Comparison of ENCODE assay signal across 34 cellular contexts in the genomic region with DNA sequence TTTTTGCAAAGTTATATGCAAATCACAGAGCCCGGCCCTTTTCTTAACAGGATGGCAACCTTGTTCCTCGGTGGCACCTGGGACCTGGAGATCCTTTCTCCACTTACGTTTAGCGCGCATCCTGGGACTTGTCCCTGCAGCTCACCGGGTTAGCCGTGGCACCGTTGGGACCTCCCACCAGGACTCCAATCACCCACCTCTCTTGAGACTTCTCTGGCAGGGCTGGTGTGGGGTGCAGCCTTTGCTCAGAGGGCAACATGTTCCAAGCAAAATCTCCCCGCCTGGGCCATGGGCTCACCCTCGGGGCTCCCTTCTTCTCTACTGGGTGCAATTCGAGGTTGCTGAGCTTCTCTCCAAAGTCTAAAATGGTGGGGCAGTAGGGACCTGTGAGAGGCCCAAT.
"Had no signal": no experiment of that assay in that cellular context is flagged by ENCODE, and none has a peak within 500 bp of the region (broad histone marks: within the 10 kb centered on the region; RNA-seq: fewer than 3 reads in every experiment).

No MANE protein-coding gene starts in this region.

- H3K9me3 Mint-ChIP-seq: activated naive CD4-positive, alpha-beta T cell treated with anti-CD3 and anti-CD28 coated beads for 36 hours; activated naive CD4-positive, alpha-beta T cell treated with anti-CD3 and anti-CD28 coated beads, Interleukin-2, amount 10 ng/mL, durations not matched to agents 7 days and 5 days; activated naive CD4-positive, alpha-beta T cell treated with anti-CD3 and anti-CD28 coated beads, Interleukin-2, amount 50 U/mL, for 24 hours; activated naive CD4-positive, alpha-beta T cell treated with anti-CD3 and anti-CD28 coated beads, Interleukin-2, amount 50 U/mL, for 72 hours; activated naive CD8-positive, alpha-beta T cell treated with anti-CD3 and anti-CD28 coated beads for 36 hours; activated naive CD8-positive, alpha-beta T cell treated with anti-CD3 and anti-CD28 coated beads, Interleukin-2, amount 10 ng/mL, durations not matched to agents 7 days and 5 days; activated naive CD8-positive, alpha-beta T cell treated with anti-CD3 and anti-CD28 coated beads, Interleukin-2, amount 50 U/mL, for 24 hours; activated T-cell treated with anti-CD3 and anti-CD28 coated beads, Interleukin-2, amount 50 U/mL, for 24 hours; activated T-cell treated with anti-CD3 and anti-CD28 coated beads, Interleukin-2, amount 50 U/mL, for 4 hours; activated T-cell treated with anti-CD3 and anti-CD28 coated beads, Interleukin-2, amount 50 U/mL, for 72 hours; activated T-helper 1 cell treated with anti-CD3 and anti-CD28 coated beads, Interleukin-12 subunit alpha, Interleukin-12 subunit beta, Interleukin-2, Interleukin-4 antibody, amounts not matched to agents 30 ng/mL and 10 ng/mL and 1 ng/mL, durations not matched to agents 14 hours and 24 hours and 36 hours; activated T-helper 17 cell treated with anti-CD3 and anti-CD28 coated beads, Interleukin-2, amount 50 U/mL, for 72 hours; activated T-helper 2 cell treated with anti-CD3 and anti-CD28 coated beads, Interferon-gamma antibody, Interleukin-2, Interleukin-4, amounts not matched to agents 10 μg/mL and 5 μg/mL and 100 μg/mL, durations not matched to agents 14 hours and 24 hours and 36 hours; brain; central memory CD8-positive, alpha-beta T cell had no signal

- H3K4me3 Mint-ChIP-seq: activated naive CD4-positive, alpha-beta T cell treated with anti-CD3 and anti-CD28 coated beads for 36 hours; activated naive CD4-positive, alpha-beta T cell treated with anti-CD3 and anti-CD28 coated beads, Interleukin-2, amount 10 ng/mL, durations not matched to agents 7 days and 5 days; activated naive CD4-positive, alpha-beta T cell treated with anti-CD3 and anti-CD28 coated beads, Interleukin-2, amount 50 U/mL, for 24 hours; activated naive CD8-positive, alpha-beta T cell; activated naive CD8-positive, alpha-beta T cell treated with anti-CD3 and anti-CD28 coated beads for 36 hours; activated naive CD8-positive, alpha-beta T cell treated with anti-CD3 and anti-CD28 coated beads, Interleukin-2, amount 10 ng/mL, durations not matched to agents 7 days and 5 days; activated naive CD8-positive, alpha-beta T cell treated with anti-CD3 and anti-CD28 coated beads, Interleukin-2, amount 50 U/mL, for 24 hours; activated T-cell treated with anti-CD3 and anti-CD28 coated beads, Interleukin-2, amount 50 U/mL, for 24 hours; activated T-cell treated with anti-CD3 and anti-CD28 coated beads, Interleukin-2, amount 50 U/mL, for 4 hours; activated T-cell treated with anti-CD3 and anti-CD28 coated beads, Interleukin-2, amount 50 U/mL, for 72 hours; activated T-helper 1 cell treated with anti-CD3 and anti-CD28 coated beads, Interleukin-12 subunit alpha, Interleukin-12 subunit beta, Interleukin-2, Interleukin-4 antibody, amounts not matched to agents 30 ng/mL and 10 ng/mL and 1 ng/mL, durations not matched to agents 14 hours and 24 hours and 36 hours; activated T-helper 17 cell treated with anti-CD3 and anti-CD28 coated beads, Interleukin-2, amount 50 U/mL, for 72 hours; brain; central memory CD8-positive, alpha-beta T cell had no signal

- H3K4me1 Mint-ChIP-seq: activated naive CD4-positive, alpha-beta T cell treated with anti-CD3 and anti-CD28 coated beads, Interleukin-2, amount 10 ng/mL, durations not matched to agents 7 days and 5 days; activated naive CD4-positive, alpha-beta T cell treated with anti-CD3 and anti-CD28 coated beads, Interleukin-2, amount 50 U/mL, for 24 hours; activated naive CD8-positive, alpha-beta T cell treated with anti-CD3 and anti-CD28 coated beads for 36 hours; activated naive CD8-positive, alpha-beta T cell treated with anti-CD3 and anti-CD28 coated beads, Interleukin-2, amount 10 ng/mL, durations not matched to agents 7 days and 5 days; activated naive CD8-positive, alpha-beta T cell treated with anti-CD3 and anti-CD28 coated beads, Interleukin-2, amount 50 U/mL, for 24 hours; activated T-helper 17 cell treated with anti-CD3 and anti-CD28 coated beads, Interleukin-2, amount 50 U/mL, for 72 hours; central memory CD8-positive, alpha-beta T cell had no signal

- H3K27me3 Mint-ChIP-seq: activated naive CD8-positive, alpha-beta T cell; brain had no signal

- H3K27ac Mint-ChIP-seq: activated naive CD4-positive, alpha-beta T cell treated with anti-CD3 and anti-CD28 coated beads for 36 hours; activated naive CD4-positive, alpha-beta T cell treated with anti-CD3 and anti-CD28 coated beads, Interleukin-2, amount 10 ng/mL, durations not matched to agents 7 days and 5 days; activated naive CD4-positive, alpha-beta T cell treated with anti-CD3 and anti-CD28 coated beads, Interleukin-2, amount 50 U/mL, for 24 hours; activated naive CD4-positive, alpha-beta T cell treated with anti-CD3 and anti-CD28 coated beads, Interleukin-2, amount 50 U/mL, for 72 hours; activated naive CD8-positive, alpha-beta T cell; activated naive CD8-positive, alpha-beta T cell treated with anti-CD3 and anti-CD28 coated beads for 36 hours; activated naive CD8-positive, alpha-beta T cell treated with anti-CD3 and anti-CD28 coated beads, Interleukin-2, amount 10 ng/mL, durations not matched to agents 7 days and 5 days; activated naive CD8-positive, alpha-beta T cell treated with anti-CD3 and anti-CD28 coated beads, Interleukin-2, amount 50 U/mL, for 24 hours; activated T-cell treated with anti-CD3 and anti-CD28 coated beads, Interleukin-2, amount 50 U/mL, for 24 hours; activated T-cell treated with anti-CD3 and anti-CD28 coated beads, Interleukin-2, amount 50 U/mL, for 72 hours; activated T-helper 1 cell treated with anti-CD3 and anti-CD28 coated beads, Interleukin-12 subunit alpha, Interleukin-12 subunit beta, Interleukin-2, Interleukin-4 antibody, amounts not matched to agents 30 ng/mL and 10 ng/mL and 1 ng/mL, durations not matched to agents 14 hours and 24 hours and 36 hours; activated T-helper 17 cell treated with anti-CD3 and anti-CD28 coated beads, Interleukin-2, amount 50 U/mL, for 72 hours; activated T-helper 2 cell treated with anti-CD3 and anti-CD28 coated beads, Interferon-gamma antibody, Interleukin-2, Interleukin-4, amounts not matched to agents 10 μg/mL and 5 μg/mL and 100 μg/mL, durations not matched to agents 14 hours and 24 hours and 36 hours; brain had no signal

- DNase-seq: activated effector memory CD4-positive, alpha-beta T cell treated with anti-CD3 and anti-CD28 coated beads, Interleukin-2, amount 50 U/mL, for 16 hours; activated effector memory CD4-positive, alpha-beta T cell treated with Interleukin-2 at 50 U/mL for 16 hours; activated gamma-delta T cell; activated gamma-delta T cell treated with Interleukin-2 at 50 U/mL for 16 hours; activated naive CD4-positive, alpha-beta T cell; activated naive CD4-positive, alpha-beta T cell treated with anti-CD3 and anti-CD28 coated beads for 36 hours; activated naive CD4-positive, alpha-beta T cell treated with anti-CD3 and anti-CD28 coated beads, Interleukin-2, amount 10 ng/mL, durations not matched to agents 7 days and 5 days; activated naive CD4-positive, alpha-beta T cell treated with anti-CD3 and anti-CD28 coated beads, Interleukin-2, amount 50 U/mL, for 16 hours; activated naive CD4-positive, alpha-beta T cell treated with Interleukin-2 at 50 U/mL for 16 hours; activated naive CD8-positive, alpha-beta T cell treated with anti-CD3 and anti-CD28 coated beads for 36 hours; activated naive CD8-positive, alpha-beta T cell treated with anti-CD3 and anti-CD28 coated beads, Interleukin-2, amount 10 ng/mL, durations not matched to agents 7 days and 5 days; activated naive CD8-positive, alpha-beta T cell treated with anti-CD3 and anti-CD28 coated beads, Interleukin-2, amount 50 U/mL, for 24 hours; activated T-cell treated with anti-CD3 and anti-CD28 coated beads, Interleukin-2, amount 50 U/mL, for 1 hour; activated T-cell treated with anti-CD3 and anti-CD28 coated beads, Interleukin-2, amount 50 U/mL, for 24 hours; activated T-cell treated with anti-CD3 and anti-CD28 coated beads, Interleukin-2, amount 50 U/mL, for 4 hours; activated T-cell treated with anti-CD3 and anti-CD28 coated beads, Interleukin-2, amount 50 U/mL, for 48 hours; activated T-cell treated with anti-CD3 and anti-CD28 coated beads, Interleukin-2, amount 50 U/mL, for 72 hours; adrenal gland; amniotic stem cell; amygdala; anterior cingulate cortex; aorta; body of pancreas; brain microvascular endothelial cell; central memory CD4-positive, alpha-beta T cell; cerebellar nuclear complex had no signal

- H3K36me3 Mint-ChIP-seq: activated naive CD4-positive, alpha-beta T cell treated with anti-CD3 and anti-CD28 coated beads, Interleukin-2, amount 10 ng/mL, durations not matched to agents 7 days and 5 days; activated naive CD4-positive, alpha-beta T cell treated with anti-CD3 and anti-CD28 coated beads, Interleukin-2, amount 50 U/mL, for 24 hours; activated naive CD4-positive, alpha-beta T cell treated with anti-CD3 and anti-CD28 coated beads, Interleukin-2, amount 50 U/mL, for 72 hours; activated naive CD8-positive, alpha-beta T cell; activated naive CD8-positive, alpha-beta T cell treated with anti-CD3 and anti-CD28 coated beads for 36 hours; activated naive CD8-positive, alpha-beta T cell treated with anti-CD3 and anti-CD28 coated beads, Interleukin-2, amount 10 ng/mL, durations not matched to agents 7 days and 5 days had no signal
